In the genomic region with DNA sequence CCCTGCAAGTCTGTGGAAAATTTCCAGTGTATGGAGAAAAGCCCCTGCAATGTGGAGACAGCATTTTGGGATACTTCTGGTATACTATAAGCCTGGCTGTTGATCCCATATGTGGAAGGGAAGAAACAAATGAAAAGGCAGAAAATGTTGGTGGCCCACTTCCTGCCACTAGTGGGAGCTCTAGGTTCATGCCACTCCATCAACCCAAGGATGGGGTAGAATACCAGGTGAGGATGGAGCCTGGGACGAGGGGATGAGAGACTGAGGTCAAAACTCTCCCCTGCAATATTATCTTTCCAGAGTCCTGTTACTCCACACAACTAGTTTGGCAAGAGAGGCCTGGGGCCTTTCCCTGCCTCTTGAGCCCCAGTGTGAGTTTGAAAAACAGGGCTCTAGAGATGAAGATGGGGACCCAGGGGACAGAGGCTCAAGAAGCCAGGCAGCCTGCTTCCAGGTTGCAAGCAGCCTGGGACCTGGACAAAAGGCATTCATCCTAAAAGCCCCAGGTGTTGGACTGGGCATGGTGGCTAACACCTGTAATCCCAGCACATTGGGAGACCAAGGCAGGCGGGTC, we compare ENCODE assay signal across 8 cellular contexts. TPM values are rescaled to one million over a fixed set of nuclear protein-coding genes. Genes with fewer than 3 reads are reported as not detected.
DNase-seq lines count a peak whose midpoint lies in the region; ATAC-seq, FAIRE-seq and TF ChIP-seq lines count a peak whose summit lies in the region.

No MANE protein-coding gene starts in this region.

- peak; percentile 27 to 31 for DNase-seq in A549 (ENCODE audit: low read depth in 1 of 2, low spot score in 1 of 2)
- peak; percentile 27 for DNase-seq in GM10248 (ENCODE audit: extremely low spot score)
- DNase-seq in RWPE2 (ENCODE audit: low spot score), result no peak
- DNase-seq in foreskin fibroblast, result peak in 1 of 2 donors; percentile 10
- DNase-seq in NCI-H226, result no peak

- H3K9me3 ChIP-seq in A549 (no peaks in the 10 kb centered on the region), RWPE2 (ENCODE audit: severe bottlenecking) (no peaks in the 10 kb centered on the region)

- peak; percentile 30 to 69; a peak in 4 of 5 replicates for TF ChIP-seq RAD21 in A549 (conservative IDR thresholded peaks at IDR 0.05 in 1 of 2, IDR thresholded peaks at IDR 0.05 in 1 of 2)

- no peak overlapping the region for H3K27ac ChIP-seq in A549
- no peak overlapping the region for H3K27ac ChIP-seq in RWPE2 (ENCODE audit: poor library complexity, severe bottlenecking)

- no peak overlapping the region for H3K4me3 ChIP-seq in A549
- H3K4me3 ChIP-seq in RWPE2 (ENCODE audit: severe bottlenecking), result no peak overlapping the region
- no peak overlapping the region for H3K4me3 ChIP-seq in foreskin fibroblast (ENCODE audit: low read depth in 1 of 2, low read length in 2 of 2)

- TF ChIP-seq CTCF in A549 (IDR thresholded peaks at IDR 0.05) (peak; percentile 31), GM10248 (IDR thresholded peaks at IDR 0.05; ENCODE audit: control extremely low read depth, extremely low read depth, low read depth, missing control alignments) (no peak), RWPE2 (IDR thresholded peaks at IDR 0.05; ENCODE audit: poor library complexity, severe bottlenecking) (peak; percentile 79), foreskin fibroblast (IDR thresholded peaks at IDR 0.05; ENCODE audit: low read depth, low read length) (peak; percentile 54)

- TF ChIP-seq POLR2A in A549 (IDR thresholded peaks at IDR 0.05; ENCODE audit: low read length), result no peak

- TF ChIP-seq EP300 in A549 (IDR thresholded peaks at IDR 0.05), result no peak

- no peak overlapping the region for H3K4me2 ChIP-seq in A549

- CTCF ChIA-PET in A549 (lab: Yijun Ruan, JAX), result interaction anchor here (1.0 to 4.0 kb wide), 11 partner anchors 9 to 376 kb away, joined by 3 to 15 read pairs (median 5); no protein-coding TSS in a partner anchor
- CTCF ChIA-PET in GM10248 (lab: Yijun Ruan, JAX), result interaction anchor here (0.7 to 3.6 kb wide), 13 partner anchors 10 to 87 kb away, joined by 3 to 14 read pairs (median 4); no protein-coding TSS in a partner anchor

- FAIRE-seq in A549 (lab: Jason Lieb, UNC), result no peak

- ATAC-seq in A549 (peak in 1 of 2 experiments; percentile 57; a peak in 3 of 6 replicates), RWPE2 (ENCODE audit: low read depth) (no peak), GM18498 (IDR thresholded peaks at IDR 0.05; ENCODE audit: unreplicated experiment) (no peak), GM18519 (IDR thresholded peaks at IDR 0.05; ENCODE audit: low FRiP score, unreplicated experiment) (no peak), HG03457 (IDR thresholded peaks at IDR 0.05; ENCODE audit: unreplicated experiment) (no peak)

- no peaks in the 10 kb centered on the region for H3K36me3 ChIP-seq in RWPE2 (ENCODE audit: low read depth)

- POLR2A ChIA-PET in A549 (lab: Yijun Ruan, JAX), result no interaction called here
- POLR2A ChIA-PET in GM10248 (lab: Yijun Ruan, JAX), result no interaction called here

- no peaks in the 10 kb centered on the region for H3K27me3 ChIP-seq in RWPE2 (ENCODE audit: insufficient read depth, poor library complexity, severe bottlenecking)

- WGBS in A549 (ENCODE audit: missing lambda C conversion rate), result 58% methylated on average over 2 of the region's 2 CpGs

- H3K4me1 ChIP-seq in A549 (no peaks in the 10 kb centered on the region), RWPE2 (ENCODE audit: insufficient read depth, poor library complexity, severe bottlenecking) (no peaks in the 10 kb centered on the region)

TF ChIP-seq in A549, 52 proteins besides CTCF, POLR2A, EP300 and RAD21:
- TF ChIP-seq SMC3 (IDR thresholded peaks at IDR 0.05), result no peak
- no peak for TF ChIP-seq CBX8 (IDR thresholded peaks at IDR 0.05)
- TF ChIP-seq CHD2 (IDR thresholded peaks at IDR 0.05; ENCODE audit: low read length, partially characterized antibody), result no peak
- TF ChIP-seq, protein P1, sequence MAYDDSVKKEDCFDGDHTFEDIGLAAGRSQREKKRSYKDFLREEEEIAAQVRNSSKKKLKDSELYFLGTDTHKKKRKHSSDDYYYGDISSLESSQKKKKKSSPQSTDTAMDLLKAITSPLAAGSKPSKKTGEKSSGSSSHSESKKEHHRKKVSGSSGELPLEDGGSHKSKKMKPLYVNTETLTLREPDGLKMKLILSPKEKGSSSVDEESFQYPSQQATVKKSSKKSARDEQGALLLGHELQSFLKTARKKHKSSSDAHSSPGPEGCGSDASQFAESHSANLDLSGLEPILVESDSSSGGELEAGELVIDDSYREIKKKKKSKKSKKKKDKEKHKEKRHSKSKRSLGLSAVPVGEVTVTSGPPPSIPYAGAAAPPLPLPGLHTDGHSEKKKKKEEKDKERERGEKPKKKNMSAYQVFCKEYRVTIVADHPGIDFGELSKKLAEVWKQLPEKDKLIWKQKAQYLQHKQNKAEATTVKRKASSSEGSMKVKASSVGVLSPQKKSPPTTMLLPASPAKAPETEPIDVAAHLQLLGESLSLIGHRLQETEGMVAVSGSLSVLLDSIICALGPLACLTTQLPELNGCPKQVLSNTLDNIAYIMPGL (CRISPR knock-in tag; IDR thresholded peaks at IDR 0.05; ENCODE audit: borderline replicate concordance), result no peak
- TF ChIP-seq HOXB13 (CRISPR knock-in tag; IDR thresholded peaks at IDR 0.05; ENCODE audit: low read depth), result no peak
- TF ChIP-seq HDAC2 (IDR thresholded peaks at IDR 0.05), result no peak
- no peak for TF ChIP-seq TFCP2L1 (CRISPR knock-in tag; IDR thresholded peaks at IDR 0.05)
- TF ChIP-seq RNF2 (IDR thresholded peaks at IDR 0.05; ENCODE audit: borderline replicate concordance, low read depth), result no peak
- TF ChIP-seq CEBPB (IDR thresholded peaks at IDR 0.05), result no peak
- TF ChIP-seq KDM1A (IDR thresholded peaks at IDR 0.05; ENCODE audit: low read depth), result no peak
- TF ChIP-seq ZC3H11A (IDR thresholded peaks at IDR 0.05), result no peak
- TF ChIP-seq, protein P2, sequence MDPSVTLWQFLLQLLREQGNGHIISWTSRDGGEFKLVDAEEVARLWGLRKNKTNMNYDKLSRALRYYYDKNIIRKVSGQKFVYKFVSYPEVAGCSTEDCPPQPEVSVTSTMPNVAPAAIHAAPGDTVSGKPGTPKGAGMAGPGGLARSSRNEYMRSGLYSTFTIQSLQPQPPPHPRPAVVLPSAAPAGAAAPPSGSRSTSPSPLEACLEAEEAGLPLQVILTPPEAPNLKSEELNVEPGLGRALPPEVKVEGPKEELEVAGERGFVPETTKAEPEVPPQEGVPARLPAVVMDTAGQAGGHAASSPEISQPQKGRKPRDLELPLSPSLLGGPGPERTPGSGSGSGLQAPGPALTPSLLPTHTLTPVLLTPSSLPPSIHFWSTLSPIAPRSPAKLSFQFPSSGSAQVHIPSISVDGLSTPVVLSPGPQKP (IDR thresholded peaks at IDR 0.05; ENCODE audit: low read depth, low read length), result no peak
- TF ChIP-seq, protein P3, sequence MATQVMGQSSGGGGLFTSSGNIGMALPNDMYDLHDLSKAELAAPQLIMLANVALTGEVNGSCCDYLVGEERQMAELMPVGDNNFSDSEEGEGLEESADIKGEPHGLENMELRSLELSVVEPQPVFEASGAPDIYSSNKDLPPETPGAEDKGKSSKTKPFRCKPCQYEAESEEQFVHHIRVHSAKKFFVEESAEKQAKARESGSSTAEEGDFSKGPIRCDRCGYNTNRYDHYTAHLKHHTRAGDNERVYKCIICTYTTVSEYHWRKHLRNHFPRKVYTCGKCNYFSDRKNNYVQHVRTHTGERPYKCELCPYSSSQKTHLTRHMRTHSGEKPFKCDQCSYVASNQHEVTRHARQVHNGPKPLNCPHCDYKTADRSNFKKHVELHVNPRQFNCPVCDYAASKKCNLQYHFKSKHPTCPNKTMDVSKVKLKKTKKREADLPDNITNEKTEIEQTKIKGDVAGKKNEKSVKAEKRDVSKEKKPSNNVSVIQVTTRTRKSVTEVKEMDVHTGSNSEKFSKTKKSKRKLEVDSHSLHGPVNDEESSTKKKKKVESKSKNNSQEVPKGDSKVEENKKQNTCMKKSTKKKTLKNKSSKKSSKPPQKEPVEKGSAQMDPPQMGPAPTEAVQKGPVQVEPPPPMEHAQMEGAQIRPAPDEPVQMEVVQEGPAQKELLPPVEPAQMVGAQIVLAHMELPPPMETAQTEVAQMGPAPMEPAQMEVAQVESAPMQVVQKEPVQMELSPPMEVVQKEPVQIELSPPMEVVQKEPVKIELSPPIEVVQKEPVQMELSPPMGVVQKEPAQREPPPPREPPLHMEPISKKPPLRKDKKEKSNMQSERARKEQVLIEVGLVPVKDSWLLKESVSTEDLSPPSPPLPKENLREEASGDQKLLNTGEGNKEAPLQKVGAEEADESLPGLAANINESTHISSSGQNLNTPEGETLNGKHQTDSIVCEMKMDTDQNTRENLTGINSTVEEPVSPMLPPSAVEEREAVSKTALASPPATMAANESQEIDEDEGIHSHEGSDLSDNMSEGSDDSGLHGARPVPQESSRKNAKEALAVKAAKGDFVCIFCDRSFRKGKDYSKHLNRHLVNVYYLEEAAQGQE (IDR thresholded peaks at IDR 0.05), result no peak
- TF ChIP-seq, protein P4, sequence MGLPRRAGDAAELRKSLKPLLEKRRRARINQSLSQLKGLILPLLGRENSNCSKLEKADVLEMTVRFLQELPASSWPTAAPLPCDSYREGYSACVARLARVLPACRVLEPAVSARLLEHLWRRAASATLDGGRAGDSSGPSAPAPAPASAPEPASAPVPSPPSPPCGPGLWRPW (IDR thresholded peaks at IDR 0.05), result no peak
- no peak for TF ChIP-seq POLR2AphosphoS2 (conservative IDR thresholded peaks at IDR 0.05; ENCODE audit: low read length)
- no peak for TF ChIP-seq MAFK (IDR thresholded peaks at IDR 0.05; ENCODE audit: partially characterized antibody)
- no peak for TF ChIP-seq ZFP36 (IDR thresholded peaks at IDR 0.05; ENCODE audit: borderline replicate concordance, partially characterized antibody)
- no peak for TF ChIP-seq TP53 (CRISPR knock-in tag; IDR thresholded peaks at IDR 0.05)
- no peak for TF ChIP-seq PHF8 (IDR thresholded peaks at IDR 0.05; ENCODE audit: borderline replicate concordance, low read depth)

RNA-seq across cellular contexts. Expression of a gene that starts 31.9 kb away (rescaled TPM):
- polyA plus RNA-seq in A549 (2011; rRNA removed), result not detected in 2 replicates
- not detected in 2 replicates for polyA plus RNA-seq in A549 (2012; cell fraction: cytosol; rRNA removed)
- polyA plus RNA-seq in A549 (2012; cell fraction: nucleus; rRNA removed), result not detected in 2 replicates
- not detected in 3 replicates for polyA plus RNA-seq in A549 (2017; fragmentation: RNase III; extraction: RNeasy Plus Mini Kit Qiagen cat#74134 plus additional on column Dnase treatment)
- polyA minus RNA-seq in A549 (2011; rRNA and poly(A)+ RNA removed), result not detected in 2 replicates

Comparison
In these comparisons a context has a peak if more than half of its experiments do, and no peak if none do; other contexts are left out.
1. DNase-seq: peak in A549 (2 of 2) and GM10248 (single experiment); none in RWPE2 (single experiment) and NCI-H226 (single experiment).